ENCODE assay signal across 1 cellular context in genomic region chr2:27496357-27497287, GRCh38.
A peak's percentile ranks its signal among the peaks of the same experiment; 100 is the strongest.
TF ChIP-seq lines count a peak whose summit lies in the region.

Gene GCKR, plus strand, starts transcription at chr2:27496839. Its CDS starts 66 bp downstream, at chr2:27496905.

TF ChIP-seq in HepG2, 621 proteins besides CTCF, POLR2A, EP300 and RAD21 (continued from another document and continues in another):
- TF ChIP-seq TFE3 (CRISPR knock-in tag; IDR thresholded peaks at IDR 0.05) (peak; percentile 95), ZNF503 (CRISPR knock-in tag; IDR thresholded peaks at IDR 0.05) (no peak), AKNA (CRISPR knock-in tag; IDR thresholded peaks at IDR 0.05; ENCODE audit: borderline replicate concordance) (no peak), TOE1 (CRISPR knock-in tag; IDR thresholded peaks at IDR 0.05) (no peak), ZNF609 (CRISPR knock-in tag; IDR thresholded peaks at IDR 0.05; ENCODE audit: borderline replicate concordance) (peak; percentile 12; the same call in 1 of the 2 replicates), ATF7-NPFF (CRISPR knock-in tag; IDR thresholded peaks at IDR 0.05; ENCODE audit: low read depth) (peak; percentile 52; the same call in 1 of the 2 replicates), SP1 (IDR thresholded peaks at IDR 0.05) (no peak), SP1 (CRISPR knock-in tag; IDR thresholded peaks at IDR 0.05) (no peak), HES4 (CRISPR knock-in tag; IDR thresholded peaks at IDR 0.05; ENCODE audit: borderline replicate concordance) (no peak), SUZ12 (IDR thresholded peaks at IDR 0.05; ENCODE audit: low read depth, low read length) (no peak), FOXK1 (CRISPR knock-in tag; IDR thresholded peaks at IDR 0.05; ENCODE audit: borderline replicate concordance, low read depth) (peak; percentile 25; the same call in 1 of the 2 replicates), POGK (CRISPR knock-in tag; conservative IDR thresholded peaks at IDR 0.05) (peak; percentile 27; the same call in 1 of the 2 replicates), ZUFSP (CRISPR knock-in tag; IDR thresholded peaks at IDR 0.05; ENCODE audit: borderline replicate concordance) (no peak), ZNF616 (CRISPR knock-in tag; IDR thresholded peaks at IDR 0.05; ENCODE audit: low read depth) (0 out of 2 replicates have a peak, but pooled peaks have one; percentile 69), AGO2 (optimal IDR thresholded peaks at IDR 0.05; ENCODE audit: low read depth, low read length) (no peak), ZNF382 (CRISPR knock-in tag; IDR thresholded peaks at IDR 0.05; ENCODE audit: borderline replicate concordance) (no peak), SOX5 (CRISPR knock-in tag; IDR thresholded peaks at IDR 0.05; ENCODE audit: borderline replicate concordance) (peak; percentile 61; the same call in 1 of the 2 replicates), FOXK2 (IDR thresholded peaks at IDR 0.05) (no peak), ZNF878 (CRISPR knock-in tag; IDR thresholded peaks at IDR 0.05) (peak; percentile 98; the same call in 1 of the 2 replicates), MNT (IDR thresholded peaks at IDR 0.05) (0 out of 2 replicates have a peak, but pooled peaks have one; percentile 26), KLF15 (CRISPR knock-in tag; IDR thresholded peaks at IDR 0.05; ENCODE audit: borderline replicate concordance) (no peak), HOXA3 (CRISPR knock-in tag; IDR thresholded peaks at IDR 0.05) (peak; percentile 86), GATA4 (IDR thresholded peaks at IDR 0.05; ENCODE audit: borderline replicate concordance, low read depth) (peak; percentile 78; the same call in 1 of the 2 replicates), NFKB2 (CRISPR knock-in tag; IDR thresholded peaks at IDR 0.05; ENCODE audit: borderline replicate concordance) (peak; percentile 14; the same call in 1 of the 2 replicates), ZNF646 (CRISPR knock-in tag; IDR thresholded peaks at IDR 0.05) (no peak; the same call in 1 of the 2 replicates), SALL1 (CRISPR knock-in tag; IDR thresholded peaks at IDR 0.05) (peak; percentile 94)
